Comparison of ENCODE assay signal across 12 cellular contexts in the genomic region with DNA sequence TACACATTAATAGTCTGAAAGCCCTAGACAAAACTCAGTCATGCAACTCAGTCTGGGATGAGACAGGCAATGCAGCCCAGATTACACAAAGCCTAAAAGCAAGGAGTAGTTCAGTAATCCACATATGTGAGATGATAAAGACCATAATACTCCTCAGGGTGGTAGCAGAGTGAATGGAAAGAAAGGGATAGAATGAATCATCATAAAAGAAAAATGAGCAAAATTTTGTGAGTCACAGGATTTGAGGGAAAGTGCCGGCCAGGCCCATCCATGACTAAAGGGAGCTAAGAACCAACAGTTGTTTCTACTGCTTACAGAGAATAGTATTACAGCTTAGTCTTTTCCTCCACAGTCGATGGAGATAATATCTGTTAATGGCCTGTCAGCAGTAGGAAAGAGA.
DNase-seq lines count a peak whose midpoint lies in the region; ATAC-seq and TF ChIP-seq lines count a peak whose summit lies in the region.
"Had no signal": no experiment of that assay in that cellular context is flagged by ENCODE, and none has a peak within 500 bp of the region (broad histone marks: within the 10 kb centered on the region; RNA-seq: fewer than 3 reads in every experiment).

No MANE protein-coding gene starts in this region.

- H3K4me3 ChIP-seq in RWPE2 (ENCODE audit: severe bottlenecking), result no peak overlapping the region
- H3K4me3 ChIP-seq in osteoblast (ENCODE audit: insufficient read depth, low read length), result no peak overlapping the region
- H3K4me3 ChIP-seq in ascending aorta, result no peak overlapping the region
- H3K4me3 ChIP-seq: K562 had no signal

- H3K4me1 ChIP-seq in RWPE2 (ENCODE audit: insufficient read depth, poor library complexity, severe bottlenecking) (peaks cover 8% of the 10 kb centered on the region), osteoblast (ENCODE audit: insufficient read depth, low read length) (peaks cover 16% of the 10 kb centered on the region), ascending aorta (no peaks in the 10 kb centered on the region)
- H3K4me1 ChIP-seq: Caco-2 had no signal

- peak; percentile 97 for ATAC-seq in RWPE2 (ENCODE audit: low read depth)
- ATAC-seq in GM19324 (IDR thresholded peaks at IDR 0.05; ENCODE audit: low FRiP score, unreplicated experiment), result no peak
- ATAC-seq in GM18519 (IDR thresholded peaks at IDR 0.05; ENCODE audit: low FRiP score, unreplicated experiment), result no peak
- ATAC-seq: K562 had no signal

- H3K27me3 ChIP-seq in RWPE2 (ENCODE audit: insufficient read depth, poor library complexity, severe bottlenecking), result no peaks in the 10 kb centered on the region
- H3K27me3 ChIP-seq in osteoblast (ENCODE audit: insufficient read depth, low read length), result no peaks in the 10 kb centered on the region
- H3K27me3 ChIP-seq in ascending aorta, result no peaks in the 10 kb centered on the region

- H4K20me1 ChIP-seq in osteoblast (ENCODE audit: insufficient read depth, low read length), result no peaks in the 10 kb centered on the region

- H3K9me3 ChIP-seq in RWPE2 (ENCODE audit: severe bottlenecking) (no peaks in the 10 kb centered on the region), osteoblast (ENCODE audit: low read depth, low read length) (no peaks in the 10 kb centered on the region), ascending aorta (peaks cover 5 to 8% of the 10 kb centered on the region in 2 donors)
- H3K9me3 ChIP-seq: Caco-2 had no signal

- no peaks in the 10 kb centered on the region for H3K36me3 ChIP-seq in RWPE2 (ENCODE audit: low read depth)
- H3K36me3 ChIP-seq in osteoblast (ENCODE audit: insufficient read depth, low read length), result no peaks in the 10 kb centered on the region
- H3K36me3 ChIP-seq in ascending aorta, result no peaks in the 10 kb centered on the region

- intact Hi-C loops in ascending aorta (cut with DNase I), result no loop called here

- H3K79me2 ChIP-seq in osteoblast (ENCODE audit: insufficient read depth, low read length), result no peaks in the 10 kb centered on the region

- DNase-seq in EL, result peak; percentile 90
- no peak for DNase-seq in RWPE2 (ENCODE audit: low spot score)
- DNase-seq in epithelial cell of prostate (ENCODE audit: low read depth, low spot score), result peak; percentile 56
- DNase-seq in osteoblast (ENCODE audit: insufficient read length, low spot score, missing footprints), result peak; percentile 91
- no peak for DNase-seq in NCI-H2196 (lab: John Stamatoyannopoulos, UW; ENCODE audit: unreplicated experiment)
- DNase-seq in ascending aorta (ENCODE audit: low spot score in 2 of 2), result no peak
- DNase-seq: activated naive CD8-positive, alpha-beta T cell treated with anti-CD3 and anti-CD28 coated beads for 36 hours; Caco-2; NCI-H2107 had no signal

- no peak overlapping the region for H2AFZ ChIP-seq in osteoblast (ENCODE audit: low read length)

- H3K27ac ChIP-seq in RWPE2 (ENCODE audit: poor library complexity, severe bottlenecking) (no peak overlapping the region), epithelial cell of prostate (no peak overlapping the region), osteoblast (ENCODE audit: low read depth, low read length) (peak overlapping the region; percentile 51), ascending aorta (no peak overlapping the region)

- TF ChIP-seq CTCF in RWPE2 (IDR thresholded peaks at IDR 0.05; ENCODE audit: poor library complexity, severe bottlenecking) (peak; percentile 29), osteoblast (IDR thresholded peaks at IDR 0.05; ENCODE audit: extremely low read depth, low read depth, low read length) (no peak), ascending aorta (IDR thresholded peaks at IDR 0.05) (no peak)

- peak overlapping the region; percentile 31 for H3K4me2 ChIP-seq in osteoblast (ENCODE audit: insufficient read depth, low read length)

Comparison
In these comparisons a context has a peak if more than half of its experiments do, and no peak if none do; other contexts are left out.
1. DNase-seq: peak in EL (single experiment), epithelial cell of prostate (single experiment) and osteoblast (single experiment); none in RWPE2 (single experiment), NCI-H2196 (single experiment) and ascending aorta (0 of 2).